17 cellular contexts compared by ENCODE assay signal in the genomic region with DNA sequence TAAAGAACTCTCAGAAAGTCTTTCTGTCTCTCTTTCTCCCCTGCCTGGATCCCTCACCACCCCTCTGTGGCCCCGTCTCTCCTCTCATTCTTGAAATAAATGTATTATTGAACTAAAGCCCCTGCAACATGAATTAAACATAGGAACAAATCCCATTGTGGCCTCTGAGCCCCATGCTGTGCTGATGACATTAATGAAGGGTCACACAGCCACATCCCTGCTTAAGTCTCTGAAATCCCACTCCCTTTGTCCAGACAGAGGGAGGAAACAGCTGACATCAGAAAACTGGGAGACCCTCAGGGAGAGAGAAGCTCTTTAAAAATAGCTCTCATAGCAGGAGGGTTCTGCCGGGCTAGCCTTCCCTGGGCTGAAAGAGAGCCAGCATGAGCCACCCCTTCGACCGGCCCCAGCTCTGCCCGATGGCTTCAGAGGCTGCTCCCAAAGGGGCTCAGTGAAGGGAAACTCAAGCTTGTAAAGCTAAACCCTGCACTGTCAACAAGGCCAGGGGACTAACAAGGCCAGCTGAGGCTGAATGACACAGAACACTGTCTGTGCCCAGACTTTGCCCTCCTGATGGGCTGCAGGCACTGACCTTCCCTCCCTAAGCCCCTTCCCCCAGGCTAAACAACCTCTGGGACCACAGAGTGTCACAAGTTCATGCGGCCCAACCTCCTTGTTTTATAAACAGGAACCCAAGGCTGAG.
DNase-seq lines count a peak whose midpoint lies in the region.
"Had no signal": no experiment of that assay in that cellular context is flagged by ENCODE, and none has a peak within 500 bp of the region (broad histone marks: within the 10 kb centered on the region; RNA-seq: fewer than 3 reads in every experiment).

No MANE protein-coding gene starts in this region.

- peak; percentile 63 for DNase-seq in NCI-H82 (lab: John Stamatoyannopoulos, UW)
- no peak for DNase-seq in NCI-H82 treated with DMSO at 0.1 percent for 48 hours (lab: John Stamatoyannopoulos, UW; ENCODE audit: unreplicated experiment)
- DNase-seq in astrocyte of the hippocampus (ENCODE audit: low read depth, low spot score), result peak; percentile 16
- peak; percentile 45 for DNase-seq in islet precursor cell
- peak; percentile 86 for DNase-seq in retina
- DNase-seq in cortex of kidney (lab: John Stamatoyannopoulos, UW), result no peak
- no peak for DNase-seq in NCI-H2081 treated with DMSO at 0.1 percent for 48 hours (lab: John Stamatoyannopoulos, UW)
- no peak for DNase-seq in AG08396 (ENCODE audit: low spot score)
- DNase-seq: C1 segment of cervical spinal cord; DMS 273 treated with DMSO at 0.1 percent for 48 hours; GOT3; HFFc6; NCI-H1105; NCI-H2029; NCI-H526; NK-92 treated with Interleukin-12 subunit alpha and Interleukin-12 subunit beta, amount 100 ng/mL, for 24 hours; PC-9 had no signal

Comparison
In these comparisons a context has a peak if more than half of its experiments do, and no peak if none do; other contexts are left out.
1. DNase-seq: peak in NCI-H82 (single experiment), astrocyte of the hippocampus (single experiment), islet precursor cell (single experiment) and retina (single experiment); none in NCI-H82 treated with DMSO at 0.1 percent for 48 hours (single experiment), cortex of kidney (single experiment), NCI-H2081 treated with DMSO at 0.1 percent for 48 hours (single experiment) and AG08396 (single experiment).